Comparison of ENCODE assay signal across 18 cellular contexts in the genomic region with DNA sequence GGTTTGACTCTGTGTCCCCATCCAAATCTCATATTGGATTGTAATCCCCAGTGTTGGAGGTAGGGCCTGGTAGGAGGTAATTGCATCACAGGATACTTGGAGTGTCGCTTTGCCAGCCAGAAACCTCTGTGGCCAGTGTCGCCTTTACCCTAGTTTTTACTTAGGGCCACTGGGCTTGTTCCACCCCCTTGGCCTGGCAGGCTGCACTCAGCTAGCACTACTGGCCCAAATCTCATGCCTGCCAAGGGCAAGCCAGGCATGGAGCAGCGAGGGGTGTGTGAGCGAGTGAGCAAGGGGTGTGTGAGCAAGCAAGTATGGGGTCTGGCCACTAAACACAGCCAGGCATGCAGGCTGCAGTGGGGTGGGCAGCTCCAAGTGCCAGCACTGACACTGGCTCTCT.
DNase-seq lines count a peak whose midpoint lies in the region; ATAC-seq and TF ChIP-seq lines count a peak whose summit lies in the region.
"Had no signal": no experiment of that assay in that cellular context is flagged by ENCODE, and none has a peak within 500 bp of the region (broad histone marks: within the 10 kb centered on the region; RNA-seq: fewer than 3 reads in every experiment).

No MANE protein-coding gene starts in this region.

- H2BK15ac ChIP-seq in neuronal stem cell (ENCODE audit: low read length), result no peak overlapping the region

- H3K4me1 ChIP-seq in neuronal stem cell (ENCODE audit: control insufficient read depth in 2 of 2, insufficient read depth in 1 of 2, low read depth in 1 of 2, low read length in 2 of 2), result peaks cover 0 to 2% of the 10 kb centered on the region in 2 donors
- H3K4me1 ChIP-seq: A549 had no signal

- H3K4me3 ChIP-seq in neuronal stem cell (ENCODE audit: low read length in 2 of 2), result no peak overlapping the region
- H3K4me3 ChIP-seq: A549, GM23338 had no signal

- no peak overlapping the region for H2AK5ac ChIP-seq in neuronal stem cell (ENCODE audit: low read depth, low read length)

- WGBS in neuronal stem cell (ENCODE audit: extremely low coverage in 2 of 2, insufficient read length in 2 of 2, insufficient replicate concordance in 1 of 2), 2 donors, result no CpG with 5 or more reads among the region's 4 CpGs

- no peak overlapping the region for H2BK12ac ChIP-seq in neuronal stem cell (ENCODE audit: low read length)

- peak overlapping the region; percentile 96 for H3K14ac ChIP-seq in neuronal stem cell (ENCODE audit: low read length)

- ATAC-seq in sciatic nerve (peak; percentile 27), natural killer cell (no peak), HG03108 (IDR thresholded peaks at IDR 0.05; ENCODE audit: unreplicated experiment) (no peak)
- ATAC-seq: A549, GM23338, HCT116 had no signal

- H3K23ac ChIP-seq in neuronal stem cell (ENCODE audit: low read depth, low read length, poor library complexity), result peak overlapping the region; percentile 13

- no peak overlapping the region for H3K27ac ChIP-seq in neuronal stem cell (replicated peaks; ENCODE audit: low read length)
- H3K27ac ChIP-seq: A549 had no signal

- H3K4me3 Mint-ChIP-seq in natural killer cell, result no peak overlapping the region
- H3K4me3 Mint-ChIP-seq: CD4-positive, alpha-beta memory T cell; GM23338; H9 had no signal

- intact Hi-C loops in sciatic nerve (cut with DNase I) (no loop called here), natural killer cell (cut with micrococcal nuclease) (no loop called here)

- TF ChIP-seq CTCF in natural killer cell (IDR thresholded peaks at IDR 0.05), result no peak

- no peaks in the 10 kb centered on the region for H3K36me3 Mint-ChIP-seq in natural killer cell
- H3K36me3 Mint-ChIP-seq: CD4-positive, alpha-beta memory T cell had no signal

- H4K8ac ChIP-seq in neuronal stem cell (ENCODE audit: low read depth, low read length), result no peak overlapping the region

- peak overlapping the region; percentile 45 for H3K18ac ChIP-seq in neuronal stem cell (ENCODE audit: low read length)

- H3K79me1 ChIP-seq in neuronal stem cell (ENCODE audit: low read depth, low read length), result no peaks in the 10 kb centered on the region

- H3K27me3 Mint-ChIP-seq in natural killer cell (ENCODE audit: low read depth in 2 of 2), result peaks cover 6 to 28% of the 10 kb centered on the region in 2 donors

- DNase-seq in Ammon's horn (ENCODE audit: low spot score) (peak; percentile 41), foreskin melanocyte (peak; percentile 6), neuronal stem cell (ENCODE audit: low spot score) (no peak), sciatic nerve (ENCODE audit: low spot score) (no peak), natural killer cell (no peak), NCI-H1417 (lab: John Stamatoyannopoulos, UW) (no peak)
- DNase-seq: 8988T; ACHN; AML-193; CD4-positive, alpha-beta memory T cell; DMS 273 treated with DMSO at 0.1 percent for 48 hours; DMS79; GF-D8; H9 had no signal

- H3K4ac ChIP-seq in neuronal stem cell (ENCODE audit: low read length), result no peak overlapping the region

- no peaks in the 10 kb centered on the region for H3K36me3 ChIP-seq in neuronal stem cell (replicated peaks in 1 of 2; ENCODE audit: control insufficient read depth in 2 of 2, insufficient read depth in 2 of 2, low read length in 2 of 2)

- no peak overlapping the region for H3K4me2 ChIP-seq in neuronal stem cell (ENCODE audit: insufficient read depth, low read length, poor library complexity, severe bottlenecking)
- H3K4me2 ChIP-seq: A549, GM23338 had no signal

- no peak overlapping the region for H4K91ac ChIP-seq in neuronal stem cell (ENCODE audit: low read depth, low read length, poor library complexity)

- H3K9me3 Mint-ChIP-seq in natural killer cell, result no peaks in the 10 kb centered on the region
- H3K9me3 Mint-ChIP-seq: CD4-positive, alpha-beta memory T cell had no signal

- H3K27me3 ChIP-seq in neuronal stem cell (ENCODE audit: control insufficient read depth in 3 of 3, insufficient read depth in 3 of 3, low read depth in 1 of 3, low read length in 3 of 3), result peaks cover 0 to 8% (median 0%) of the 10 kb centered on the region in 3 experiments

- H3K4me1 Mint-ChIP-seq in natural killer cell, result no peaks in the 10 kb centered on the region
- H3K4me1 Mint-ChIP-seq: CD4-positive, alpha-beta memory T cell had no signal

- H3K9me3 ChIP-seq in neuronal stem cell (replicated peaks in 1 of 2; ENCODE audit: control insufficient read depth in 2 of 2, insufficient read depth in 1 of 2, low read depth in 1 of 2, low read length in 2 of 2), result peaks cover 2 to 11% of the 10 kb centered on the region in 2 donors
- H3K9me3 ChIP-seq: A549 had no signal

- no peak overlapping the region for H3K9ac ChIP-seq in neuronal stem cell (ENCODE audit: low read depth, low read length, poor library complexity)

- H3K27ac Mint-ChIP-seq in natural killer cell, result no peak overlapping the region
- H3K27ac Mint-ChIP-seq: CD4-positive, alpha-beta memory T cell; GM23338; H9 had no signal

- no peak overlapping the region for H2AFZ ChIP-seq in neuronal stem cell (ENCODE audit: low read length)
- H2AFZ ChIP-seq: GM23338 had no signal

- H2BK120ac ChIP-seq in neuronal stem cell (ENCODE audit: low read depth, low read length), result no peak overlapping the region

- H2BK5ac ChIP-seq in neuronal stem cell (ENCODE audit: low read length), result no peak overlapping the region

Comparison
In these comparisons a context has a peak if more than half of its experiments do, and no peak if none do; other contexts are left out.
1. DNase-seq: peak in Ammon's horn (single experiment) and foreskin melanocyte (single experiment); none in neuronal stem cell (single experiment), sciatic nerve (single experiment), natural killer cell (single experiment) and NCI-H1417 (0 of 3).